14 cellular contexts compared by ENCODE assay signal in the genomic region with DNA sequence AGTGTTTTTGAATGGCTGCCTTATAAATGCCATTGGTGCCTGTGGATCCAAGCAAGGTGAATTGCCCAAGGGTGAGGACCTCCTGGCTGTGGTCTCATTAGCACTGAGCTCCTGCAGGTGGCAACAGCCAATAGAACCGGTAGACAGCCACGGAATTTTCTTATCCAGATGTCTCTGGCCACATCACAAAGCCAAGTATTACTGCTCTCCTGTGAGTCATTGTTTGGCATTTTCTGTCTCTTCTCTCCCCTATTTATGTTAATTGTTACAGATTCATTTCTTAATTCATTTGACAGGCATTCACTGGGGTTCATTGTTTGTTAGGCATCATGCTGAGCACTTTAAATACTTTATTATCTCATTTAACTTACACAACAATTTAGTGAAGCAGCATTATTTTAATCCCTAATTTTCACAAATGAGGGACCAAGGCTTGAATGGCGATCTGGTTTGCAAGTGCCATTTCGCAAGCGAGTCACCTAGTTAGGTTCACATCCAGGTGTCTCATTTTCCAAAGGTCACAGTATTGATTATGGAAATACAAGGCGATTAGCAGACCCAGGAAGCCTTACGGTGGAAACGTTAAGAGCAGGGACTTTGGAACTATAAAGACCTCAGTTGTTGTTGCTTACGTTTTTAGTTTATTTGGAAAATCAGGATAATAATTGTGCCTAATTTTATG. TPM values are rescaled to one million over a fixed set of nuclear protein-coding genes. Genes with fewer than 3 reads are reported as not detected.
DNase-seq lines count a peak whose midpoint lies in the region; ATAC-seq, FAIRE-seq and TF ChIP-seq lines count a peak whose summit lies in the region.
"Had no signal": no experiment of that assay in that cellular context is flagged by ENCODE, and none has a peak within 500 bp of the region (broad histone marks: within the 10 kb centered on the region; RNA-seq: fewer than 3 reads in every experiment).

No MANE protein-coding gene starts in this region.

- H3K9me1 ChIP-seq in endothelial cell of umbilical vein (replicated peaks; ENCODE audit: control insufficient read depth, extremely low read depth, insufficient read depth, low read length): no peaks in the 10 kb centered on the region

- POLR2A ChIA-PET in endothelial cell of umbilical vein (lab: Charles Lee): interaction anchor here (0.7 kb wide), 1 partner anchor 351 kb away, joined by 5 read pairs; no protein-coding TSS in a partner anchor

- BruUV-seq in endothelial cell of umbilical vein (replicated peaks; lab: Mats Ljungman, UMichigan): no TSS peak

- no peak for ATAC-seq in GM18868 (IDR thresholded peaks at IDR 0.05; ENCODE audit: unreplicated experiment)
- ATAC-seq: activated naive CD4-positive, alpha-beta T cell treated with anti-CD3 and anti-CD28 coated beads, Interleukin-2, amount 50 U/mL, for 72 hours; right cardiac atrium had no signal

- no peak overlapping the region for H3K4me2 ChIP-seq in endothelial cell of umbilical vein (ENCODE audit: insufficient read depth, low read length)

- no peak overlapping the region for H3K27ac ChIP-seq in endothelial cell of umbilical vein (ENCODE audit: insufficient read depth, low read depth, low read length)
- H3K27ac ChIP-seq: HL-60, SK-N-MC had no signal

- no peak overlapping the region for H2AFZ ChIP-seq in endothelial cell of umbilical vein (ENCODE audit: low read depth, low read length)

- intact Hi-C loops in endothelial cell of umbilical vein (cut with micrococcal nuclease) (no loop called here), posterior vena cava (cut with DNase I) (no loop called here)

- FAIRE-seq in H54 (lab: Jason Lieb, UNC) (peak; percentile 74), endothelial cell of umbilical vein (lab: Jason Lieb, UNC) (no peak)

- DNase-seq in H54 (ENCODE audit: insufficient read length, low spot score) (no peak), NCI-H69 (lab: John Stamatoyannopoulos, UW) (peak; percentile 92), endothelial cell of umbilical vein (ENCODE audit: low read depth, low spot score) (peak; percentile 22), non-pigmented ciliary epithelial cell (ENCODE audit: low read depth) (peak; percentile 61), NCI-H82 treated with DMSO at 0.1 percent for 48 hours (lab: John Stamatoyannopoulos, UW; ENCODE audit: unreplicated experiment) (no peak), posterior vena cava (ENCODE audit: low spot score) (no peak), DMS79 (lab: John Stamatoyannopoulos, UW) (no peak)
- DNase-seq: activated CD4-positive, alpha-beta T cell treated with anti-CD3 and anti-CD28 coated beads, Interleukin-2, amount 50 U/mL, for 1 hour; DMS153; right cardiac atrium had no signal

- H3K79me2 ChIP-seq in endothelial cell of umbilical vein (ENCODE audit: control insufficient read depth, insufficient read depth, low read length): no peaks in the 10 kb centered on the region

- H3K36me3 ChIP-seq in endothelial cell of umbilical vein (ENCODE audit: control insufficient read depth in 2 of 2, extremely low read depth in 1 of 2, insufficient read depth in 2 of 2, low read length in 2 of 2): no peaks in the 10 kb centered on the region

- CTCF ChIA-PET in endothelial cell of umbilical vein (lab: Charles Lee): interaction anchor here (1.0 to 5.2 kb wide), 5 partner anchors 9 to 379 kb away, joined by 3 to 43 read pairs (median 5); no protein-coding TSS in a partner anchor

- H3K27me3 ChIP-seq in endothelial cell of umbilical vein (ENCODE audit: control insufficient read depth in 2 of 2, insufficient read depth in 2 of 2, low read length in 2 of 2): no peaks in the 10 kb centered on the region

- dilution Hi-C loops in endothelial cell of umbilical vein (cut with MboI; ENCODE audit: extremely low pct_ligation_motif_present, low sequenced_read_pairs): no loop called here

- TF ChIP-seq CTCF in endothelial cell of umbilical vein (IDR thresholded peaks at IDR 0.05; ENCODE audit: extremely low read depth in 1 of 2, insufficient read depth in 1 of 2, low read depth in 1 of 2, low read length in 2 of 2): no peak

- TF ChIP-seq POLR2A in H54 (IDR thresholded peaks at IDR 0.05; ENCODE audit: low read depth, low read length) (no peak), endothelial cell of umbilical vein (IDR thresholded peaks at IDR 0.05; ENCODE audit: low read depth, low read length) (no peak)

- H3K4me1 ChIP-seq in endothelial cell of umbilical vein (ENCODE audit: control insufficient read depth, extremely low read depth, insufficient read depth, low read length): peaks cover 2% of the 10 kb centered on the region

- H3K9me3 ChIP-seq in endothelial cell of umbilical vein (replicated peaks; ENCODE audit: control insufficient read depth, insufficient read depth, low read length): no peaks in the 10 kb centered on the region

- H3K4me3 ChIP-seq in endothelial cell of umbilical vein (replicated peaks in 1 of 3; ENCODE audit: insufficient read depth in 1 of 3, low read depth in 1 of 3, low read length in 3 of 3): no peak overlapping the region
- H3K4me3 ChIP-seq: SK-N-MC had no signal

- H3K9ac ChIP-seq in endothelial cell of umbilical vein (replicated peaks; ENCODE audit: extremely low read depth, insufficient read depth, low read length): no peak overlapping the region

- no peaks in the 10 kb centered on the region for H4K20me1 ChIP-seq in endothelial cell of umbilical vein (replicated peaks; ENCODE audit: control insufficient read depth, extremely low read depth, insufficient read depth, low read length)

TF ChIP-seq in endothelial cell of umbilical vein, 7 proteins besides CTCF, POLR2A, EP300 and RAD21:
- TF ChIP-seq JUN (IDR thresholded peaks at IDR 0.05; ENCODE audit: borderline replicate concordance, insufficient read depth, insufficient read length, low read depth) (peak; percentile 3), FOS (IDR thresholded peaks at IDR 0.05; ENCODE audit: borderline replicate concordance, insufficient read depth, low read length) (peak; percentile 35), POLR2AphosphoS5 (IDR thresholded peaks at IDR 0.05; ENCODE audit: insufficient read depth, low read depth, low read length) (no peak)

RNA-seq across cellular contexts. Expression of a gene that starts 58.2 kb away (rescaled TPM):
- total RNA-seq in endothelial cell of umbilical vein (142 and 146 TPM in 2 replicates), posterior vena cava (100 to 1,000 TPM; 401 to 418 TPM)
- 80.3 and 81.6 TPM in 2 replicates for polyA plus RNA-seq in endothelial cell of umbilical vein
- polyA plus RNA-seq in endothelial cell of umbilical vein (2011; cell fraction: cytosol; rRNA removed): 88.1 and 93.4 TPM in 2 replicates
- 165 and 213 TPM in 2 replicates for polyA plus RNA-seq in endothelial cell of umbilical vein (2011; cell fraction: nucleus; rRNA removed)
- 70.9 and 78.2 TPM in 2 replicates for polyA plus RNA-seq in endothelial cell of umbilical vein (2012)
- 154 and 180 TPM in 2 replicates for polyA minus RNA-seq in endothelial cell of umbilical vein
- polyA minus RNA-seq in endothelial cell of umbilical vein (2011; cell fraction: cytosol; rRNA and poly(A)+ RNA removed): not detected
- polyA minus RNA-seq in endothelial cell of umbilical vein (2011; cell fraction: nucleus; rRNA and poly(A)+ RNA removed): 111 and 158 TPM in 2 replicates

Comparison
In these comparisons a context has a peak if more than half of its experiments do, and no peak if none do; other contexts are left out.
1. DNase-seq: peak in NCI-H69 (single experiment), endothelial cell of umbilical vein (single experiment) and non-pigmented ciliary epithelial cell (single experiment); none in H54 (single experiment), NCI-H82 treated with DMSO at 0.1 percent for 48 hours (single experiment), posterior vena cava (single experiment) and DMS79 (single experiment).